In the genomic region with DNA sequence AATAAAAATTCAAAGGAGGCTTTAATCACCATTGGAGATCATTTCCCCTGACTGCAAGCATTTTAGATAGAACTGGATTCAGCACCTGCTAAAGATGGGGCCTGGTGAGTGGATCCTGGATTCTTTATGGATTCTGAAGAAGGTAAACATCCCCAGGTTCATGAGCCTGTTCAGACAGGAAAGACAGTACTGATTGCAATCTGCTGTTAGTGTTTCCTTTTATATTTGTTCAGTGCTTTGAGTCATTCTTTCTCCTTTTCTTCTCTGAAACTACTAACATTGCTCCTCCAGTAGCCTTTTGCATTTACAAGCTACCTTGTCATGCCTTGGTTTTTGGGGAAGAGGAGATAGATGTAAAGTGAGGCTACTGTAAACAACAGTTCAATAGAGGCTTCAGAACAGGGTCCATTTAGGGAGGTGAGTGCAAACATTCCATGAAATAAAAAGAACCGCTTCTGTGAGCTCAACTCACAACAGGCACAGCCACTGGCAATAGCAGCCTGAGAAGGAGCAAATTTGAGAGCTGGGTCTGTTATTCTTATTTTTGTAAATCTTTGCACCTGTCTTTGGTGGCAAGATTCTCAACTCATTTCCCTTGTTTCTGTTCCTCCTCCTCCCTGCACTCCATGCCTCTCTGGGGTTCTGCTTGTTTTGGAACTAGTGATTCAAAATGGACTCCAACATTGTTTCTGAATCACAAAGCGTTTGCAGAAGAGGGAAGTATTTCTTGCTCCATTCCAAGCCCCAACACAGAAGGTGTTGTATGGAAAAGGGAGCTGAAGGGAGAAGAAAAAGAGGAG, we compare ENCODE assay signal across 13 cellular contexts.
DNase-seq lines count a peak whose midpoint lies in the region; ATAC-seq, FAIRE-seq and TF ChIP-seq lines count a peak whose summit lies in the region.
"Had no signal": no experiment of that assay in that cellular context is flagged by ENCODE, and none has a peak within 500 bp of the region (broad histone marks: within the 10 kb centered on the region; RNA-seq: fewer than 3 reads in every experiment).

No MANE protein-coding gene starts in this region.

- no peaks in the 10 kb centered on the region for H3K9me3 Mint-ChIP-seq in astrocyte (ENCODE audit: unreplicated experiment)
- H3K9me3 Mint-ChIP-seq in progenitor cell of endocrine pancreas (ENCODE audit: low read depth), result peaks cover 14% of the 10 kb centered on the region
- peaks cover 0 to 7% (median 3%) of the 10 kb centered on the region in 11 donors for H3K9me3 Mint-ChIP-seq in naive thymus-derived CD4-positive, alpha-beta T cell
- H3K9me3 Mint-ChIP-seq in activated naive CD4-positive, alpha-beta T cell treated with anti-CD3 and anti-CD28 coated beads, Interleukin-2, amount 50 U/mL, for 72 hours, result peaks cover 8% of the 10 kb centered on the region in 2 donors

- no peaks in the 10 kb centered on the region for H3K79me2 ChIP-seq in astrocyte (ENCODE audit: insufficient read depth, low read length)

- TF ChIP-seq POLR2A in GM12892 (IDR thresholded peaks at IDR 0.05; ENCODE audit: low read depth, low read length), result no peak

- H3K36me3 ChIP-seq in astrocyte (ENCODE audit: insufficient read depth, low read length), result no peaks in the 10 kb centered on the region
- no peaks in the 10 kb centered on the region for H3K36me3 ChIP-seq in heart right ventricle
- H3K36me3 ChIP-seq in naive thymus-derived CD4-positive, alpha-beta T cell (ENCODE audit: control insufficient read depth in 2 of 3, insufficient read depth in 3 of 3, low read length in 3 of 3), result no peaks in the 10 kb centered on the region

- peak overlapping the region; percentile 28 for H3K4me2 ChIP-seq in astrocyte (ENCODE audit: low read length)

- ATAC-seq in HG02571 (IDR thresholded peaks at IDR 0.05; ENCODE audit: unreplicated experiment) (no peak), heart right ventricle (no peak)
- ATAC-seq in naive thymus-derived CD4-positive, alpha-beta T cell, result no peak
- no peak for ATAC-seq in activated naive CD4-positive, alpha-beta T cell treated with anti-CD3 and anti-CD28 coated beads, Interleukin-2, amount 50 U/mL, for 72 hours

- peak overlapping the region; percentile 10 for H2AFZ ChIP-seq in astrocyte (ENCODE audit: low read depth, low read length)

- CTCF ChIA-PET in naive thymus-derived CD4-positive, alpha-beta T cell (lab: Charles Lee), result no interaction called here

- H3K9ac ChIP-seq in astrocyte (ENCODE audit: low read length), result no peak overlapping the region

- TF ChIP-seq CTCF in astrocyte (IDR thresholded peaks at IDR 0.05; ENCODE audit: insufficient read depth, low read depth, low read length), result no peak
- no peak for TF ChIP-seq CTCF in progenitor cell of endocrine pancreas (IDR thresholded peaks at IDR 0.05; ENCODE audit: unreplicated experiment)
- no peak for TF ChIP-seq CTCF in heart right ventricle (IDR thresholded peaks at IDR 0.05)

- 77 to 78% methylated on average over 2 of the region's 2 CpGs for WGBS in heart right ventricle, 2 donors

- H3K27ac Mint-ChIP-seq in astrocyte (ENCODE audit: unreplicated experiment) (no peak overlapping the region), progenitor cell of endocrine pancreas (peak overlapping the region; percentile 85)
- no peak overlapping the region for H3K27ac Mint-ChIP-seq in naive thymus-derived CD4-positive, alpha-beta T cell
- no peak overlapping the region for H3K27ac Mint-ChIP-seq in activated naive CD4-positive, alpha-beta T cell treated with anti-CD3 and anti-CD28 coated beads, Interleukin-2, amount 50 U/mL, for 72 hours

- no peaks in the 10 kb centered on the region for H3K9me3 ChIP-seq in astrocyte (ENCODE audit: insufficient read depth, low read depth, low read length)
- H3K9me3 ChIP-seq in heart right ventricle, result peaks cover 0 to 11% (median 0%) of the 10 kb centered on the region in 11 donors
- H3K9me3 ChIP-seq in naive thymus-derived CD4-positive, alpha-beta T cell (ENCODE audit: control insufficient read depth in 2 of 3, low read length in 3 of 3), result no peaks in the 10 kb centered on the region

- FAIRE-seq in GM12892 (lab: Jason Lieb, UNC) (peak; percentile 84), astrocyte (lab: Jason Lieb, UNC) (no peak)

- H3K4me1 Mint-ChIP-seq in astrocyte (ENCODE audit: low read depth, unreplicated experiment) (peaks cover 16% of the 10 kb centered on the region), progenitor cell of endocrine pancreas (ENCODE audit: low read depth) (peaks cover 26% of the 10 kb centered on the region)
- H3K4me1 Mint-ChIP-seq in naive thymus-derived CD4-positive, alpha-beta T cell, result peaks cover 0 to 6% (median 0%) of the 10 kb centered on the region in 7 donors

- POLR2A ChIA-PET in naive thymus-derived CD4-positive, alpha-beta T cell (lab: Charles Lee), result no interaction called here

- H3K27me3 Mint-ChIP-seq in astrocyte (ENCODE audit: low read depth, unreplicated experiment), result no peaks in the 10 kb centered on the region
- H3K27me3 Mint-ChIP-seq in progenitor cell of endocrine pancreas, result no peaks in the 10 kb centered on the region
- H3K27me3 Mint-ChIP-seq in naive thymus-derived CD4-positive, alpha-beta T cell, result peaks cover 0 to 5% (median 0%) of the 10 kb centered on the region in 5 donors

- no peak overlapping the region for H3K4me3 Mint-ChIP-seq in astrocyte (ENCODE audit: unreplicated experiment)
- no peak overlapping the region for H3K4me3 Mint-ChIP-seq in progenitor cell of endocrine pancreas (ENCODE audit: low read depth)
- no peak overlapping the region for H3K4me3 Mint-ChIP-seq in naive thymus-derived CD4-positive, alpha-beta T cell

- H3K27ac ChIP-seq in astrocyte (ENCODE audit: low read depth, low read length), result no peak overlapping the region
- H3K27ac ChIP-seq in heart right ventricle, result no peak overlapping the region
- no peak overlapping the region for H3K27ac ChIP-seq in naive thymus-derived CD4-positive, alpha-beta T cell (ENCODE audit: low read depth, low read length)

- no peak overlapping the region for H3K4me3 ChIP-seq in astrocyte (ENCODE audit: insufficient read depth, low read depth, low read length)
- no peak overlapping the region for H3K4me3 ChIP-seq in heart right ventricle
- H3K4me3 ChIP-seq in naive thymus-derived CD4-positive, alpha-beta T cell (ENCODE audit: low read length), result no peak overlapping the region

- intact Hi-C loops in heart right ventricle (cut with DNase I), result no loop called here
- intact Hi-C loops in naive thymus-derived CD4-positive, alpha-beta T cell (cut with micrococcal nuclease), result no loop called here

- no peak for DNase-seq in GM12892 (ENCODE audit: insufficient read length)
- peak; percentile 90 for DNase-seq in NCI-H146 treated with DMSO at 0.1 percent for 48 hours (lab: John Stamatoyannopoulos, UW; ENCODE audit: unreplicated experiment)
- no peak for DNase-seq in astrocyte (ENCODE audit: low read depth)
- no peak for DNase-seq in progenitor cell of endocrine pancreas (ENCODE audit: low spot score, unreplicated experiment)
- no peak for DNase-seq in heart right ventricle
- no peak for DNase-seq in naive thymus-derived CD4-positive, alpha-beta T cell
- no peak for DNase-seq in activated naive CD4-positive, alpha-beta T cell treated with anti-CD3 and anti-CD28 coated beads, Interleukin-2, amount 50 U/mL, for 72 hours (ENCODE audit: low spot score in 2 of 2)
- DNase-seq: anterior cingulate cortex, GOT3, NCI-H2081 treated with DMSO at 0.1 percent for 48 hours, T-helper 1 cell, trophoblast cell had no signal

- H3K27me3 ChIP-seq in astrocyte (ENCODE audit: insufficient read depth, low read length), result no peaks in the 10 kb centered on the region
- no peaks in the 10 kb centered on the region for H3K27me3 ChIP-seq in heart right ventricle
- no peaks in the 10 kb centered on the region for H3K27me3 ChIP-seq in naive thymus-derived CD4-positive, alpha-beta T cell (ENCODE audit: control insufficient read depth in 2 of 2, insufficient read depth in 2 of 2, low read length in 2 of 2)

- H3K4me1 ChIP-seq in astrocyte (ENCODE audit: insufficient read depth, low read length) (peaks cover 8% of the 10 kb centered on the region), heart right ventricle (peaks cover 0 to 38% (median 13%) of the 10 kb centered on the region in 9 donors)
- no peaks in the 10 kb centered on the region for H3K4me1 ChIP-seq in naive thymus-derived CD4-positive, alpha-beta T cell (ENCODE audit: control insufficient read depth in 2 of 2, insufficient read depth in 2 of 2, low read length in 2 of 2)

- H3K36me3 Mint-ChIP-seq in astrocyte (ENCODE audit: low read depth, unreplicated experiment), result no peaks in the 10 kb centered on the region
- H3K36me3 Mint-ChIP-seq in progenitor cell of endocrine pancreas (ENCODE audit: insufficient read depth), result no peaks in the 10 kb centered on the region
- H3K36me3 Mint-ChIP-seq in naive thymus-derived CD4-positive, alpha-beta T cell, result no peaks in the 10 kb centered on the region
- H3K36me3 Mint-ChIP-seq in activated naive CD4-positive, alpha-beta T cell treated with anti-CD3 and anti-CD28 coated beads, Interleukin-2, amount 50 U/mL, for 72 hours, result no peaks in the 10 kb centered on the region

- no peaks in the 10 kb centered on the region for H4K20me1 ChIP-seq in astrocyte (ENCODE audit: insufficient read depth, low read length)
